In genomic region chr1:215584389-215584788, GRCh38 we compare ENCODE assay signal across 23 cellular contexts. TPM values are rescaled to one million over a fixed set of nuclear protein-coding genes. Genes with fewer than 3 reads are reported as not detected.
A peak's percentile ranks its signal among the peaks of the same experiment; 100 is the strongest.
DNase-seq lines count a peak whose midpoint lies in the region; ATAC-seq and TF ChIP-seq lines count a peak whose summit lies in the region.
"Had no signal": no experiment of that assay in that cellular context is flagged by ENCODE, and none has a peak within 500 bp of the region (broad histone marks: within the 10 kb centered on the region; RNA-seq: fewer than 3 reads in every experiment).

No MANE protein-coding gene starts in this region.

- H3K27me3 ChIP-seq in esophagus squamous epithelium (no peaks in the 10 kb centered on the region), esophagus muscularis mucosa (no peaks in the 10 kb centered on the region)
- H3K27me3 ChIP-seq: tibial nerve had no signal

- TF ChIP-seq EP300 in esophagus muscularis mucosa (IDR thresholded peaks at IDR 0.05): no peak

- H3K4me1 ChIP-seq in esophagus squamous epithelium: peaks cover 5 to 42% (median 8%) of the 10 kb centered on the region in 3 donors
- H3K4me1 ChIP-seq in esophagus muscularis mucosa: peaks cover 0 to 7% (median 5%) of the 10 kb centered on the region in 4 donors
- H3K4me1 ChIP-seq: psoas muscle had no signal

- H3K27ac ChIP-seq in esophagus squamous epithelium (peak overlapping the region in 3 of 4 donors; percentile 77 to 87 (median 83)), esophagus muscularis mucosa (replicated peaks in 1 of 4) (no peak overlapping the region)
- H3K27ac ChIP-seq: HL-60, psoas muscle, tibial nerve had no signal

- intact Hi-C loops in esophagus squamous epithelium (cut with DNase I) (no loop called here), esophagus muscularis mucosa (cut with DNase I) (no loop called here)

- H3K4me3 ChIP-seq in esophagus squamous epithelium (no peak overlapping the region), esophagus muscularis mucosa (no peak overlapping the region)
- H3K4me3 ChIP-seq: psoas muscle, tibial nerve had no signal

- DNase-seq in esophagus squamous epithelium (lab: John Stamatoyannopoulos, UW) (no peak), epidermal melanocyte (ENCODE audit: insufficient read length, low spot score) (no peak), GM20000 (ENCODE audit: low spot score) (no peak), esophagus muscularis mucosa (ENCODE audit: extremely low spot score) (no peak), NCI-H2029 (lab: John Stamatoyannopoulos, UW) (no peak)
- DNase-seq: activated CD4-positive, alpha-beta T cell treated with anti-CD3 and anti-CD28 coated beads for 4 hours; activated T-cell treated with anti-CD3 and anti-CD28 coated beads for 4 hours; erythroblast; head of caudate nucleus; mesendoderm; MV-4-11; NCI-H2107; NCI-H69; nephron progenitor cell; psoas muscle; SK-N-SH; stimulated activated CD4-positive, alpha-beta T cell treated with anti-CD3 and anti-CD28 coated beads, Interleukin-12 subunit alpha, Interleukin-12 subunit beta, amount 100 ng/mL, for 4 hours; stimulated activated naive CD4-positive, alpha-beta T cell had no signal

- H3K9me3 ChIP-seq in esophagus squamous epithelium (no peaks in the 10 kb centered on the region), esophagus muscularis mucosa (no peaks in the 10 kb centered on the region)
- H3K9me3 ChIP-seq: psoas muscle, SK-N-SH had no signal

- no peak for TF ChIP-seq CTCF in esophagus squamous epithelium (IDR thresholded peaks at IDR 0.05)
- TF ChIP-seq CTCF in GM20000 (IDR thresholded peaks at IDR 0.05; ENCODE audit: extremely low read depth, missing control alignments): no peak
- TF ChIP-seq CTCF in esophagus muscularis mucosa (IDR thresholded peaks at IDR 0.05): no peak

- 60 to 73% methylated on average over 1 of the region's 1 CpG for WGBS in esophagus squamous epithelium, 2 donors
- 95% methylated on average over 1 of the region's 1 CpG for WGBS in esophagus muscularis mucosa

- TF ChIP-seq POLR2A in esophagus squamous epithelium (IDR thresholded peaks at IDR 0.05) (no peak), esophagus muscularis mucosa (IDR thresholded peaks at IDR 0.05; ENCODE audit: low read depth) (no peak)

- H3K36me3 ChIP-seq in esophagus squamous epithelium (peaks cover 5 to 69% (median 6%) of the 10 kb centered on the region in 3 donors), esophagus muscularis mucosa (peaks cover 26 to 73% (median 40%) of the 10 kb centered on the region in 4 donors)

- ATAC-seq in GM19023 (IDR thresholded peaks at IDR 0.05; ENCODE audit: unreplicated experiment) (peak; percentile 62), GM21717 (IDR thresholded peaks at IDR 0.05; ENCODE audit: unreplicated experiment) (peak; percentile 73), HG03108 (IDR thresholded peaks at IDR 0.05; ENCODE audit: unreplicated experiment) (peak; percentile 51)
- ATAC-seq: psoas muscle had no signal

RNA-seq across cellular contexts. Expression of gene KCTD3, which starts 17.3 kb away (rescaled TPM):
- 10 to 100 TPM; 43.4 to 76.1 (median 44.9) TPM for total RNA-seq in esophagus squamous epithelium
- total RNA-seq in esophagus muscularis mucosa: 10 to 100 TPM; 61.0 to 80.5 (median 65.2) TPM

Comparison
In these comparisons a context has a peak if more than half of its experiments do, and no peak if none do; other contexts are left out.
1. H3K27ac ChIP-seq: peak in esophagus squamous epithelium (3 of 4); none in esophagus muscularis mucosa (0 of 4).
2. Peak in every context shown above with its lines, with median percentiles within 50 percentile points of each other: ATAC-seq.